Comparison of ENCODE assay signal across 2 cellular contexts in the genomic region with DNA sequence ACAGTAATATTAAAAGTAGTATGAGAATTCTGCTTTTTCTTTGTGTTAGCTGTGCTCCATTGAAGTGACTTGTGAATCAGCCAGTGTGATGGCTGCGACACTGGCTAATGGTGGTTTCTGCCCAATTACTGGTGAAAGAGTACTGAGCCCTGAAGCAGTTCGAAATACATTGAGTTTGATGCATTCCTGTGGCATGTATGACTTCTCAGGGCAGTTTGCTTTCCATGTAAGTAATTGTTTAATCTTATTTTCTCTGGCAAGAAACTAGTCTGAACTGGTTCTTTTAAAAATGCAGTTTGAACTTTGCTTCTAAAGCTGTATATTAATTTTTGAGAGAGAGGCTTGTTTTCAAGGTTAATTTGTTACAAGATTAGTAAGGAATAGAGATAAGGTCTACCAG.
TF ChIP-seq lines count a peak whose summit lies in the region.

No MANE protein-coding gene starts in this region.

TF ChIP-seq in GM23338, 12 proteins besides CTCF, POLR2A, EP300 and RAD21:
- TF ChIP-seq, protein P1, sequence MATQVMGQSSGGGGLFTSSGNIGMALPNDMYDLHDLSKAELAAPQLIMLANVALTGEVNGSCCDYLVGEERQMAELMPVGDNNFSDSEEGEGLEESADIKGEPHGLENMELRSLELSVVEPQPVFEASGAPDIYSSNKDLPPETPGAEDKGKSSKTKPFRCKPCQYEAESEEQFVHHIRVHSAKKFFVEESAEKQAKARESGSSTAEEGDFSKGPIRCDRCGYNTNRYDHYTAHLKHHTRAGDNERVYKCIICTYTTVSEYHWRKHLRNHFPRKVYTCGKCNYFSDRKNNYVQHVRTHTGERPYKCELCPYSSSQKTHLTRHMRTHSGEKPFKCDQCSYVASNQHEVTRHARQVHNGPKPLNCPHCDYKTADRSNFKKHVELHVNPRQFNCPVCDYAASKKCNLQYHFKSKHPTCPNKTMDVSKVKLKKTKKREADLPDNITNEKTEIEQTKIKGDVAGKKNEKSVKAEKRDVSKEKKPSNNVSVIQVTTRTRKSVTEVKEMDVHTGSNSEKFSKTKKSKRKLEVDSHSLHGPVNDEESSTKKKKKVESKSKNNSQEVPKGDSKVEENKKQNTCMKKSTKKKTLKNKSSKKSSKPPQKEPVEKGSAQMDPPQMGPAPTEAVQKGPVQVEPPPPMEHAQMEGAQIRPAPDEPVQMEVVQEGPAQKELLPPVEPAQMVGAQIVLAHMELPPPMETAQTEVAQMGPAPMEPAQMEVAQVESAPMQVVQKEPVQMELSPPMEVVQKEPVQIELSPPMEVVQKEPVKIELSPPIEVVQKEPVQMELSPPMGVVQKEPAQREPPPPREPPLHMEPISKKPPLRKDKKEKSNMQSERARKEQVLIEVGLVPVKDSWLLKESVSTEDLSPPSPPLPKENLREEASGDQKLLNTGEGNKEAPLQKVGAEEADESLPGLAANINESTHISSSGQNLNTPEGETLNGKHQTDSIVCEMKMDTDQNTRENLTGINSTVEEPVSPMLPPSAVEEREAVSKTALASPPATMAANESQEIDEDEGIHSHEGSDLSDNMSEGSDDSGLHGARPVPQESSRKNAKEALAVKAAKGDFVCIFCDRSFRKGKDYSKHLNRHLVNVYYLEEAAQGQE (IDR thresholded peaks at IDR 0.05; ENCODE audit: unreplicated experiment), result no peak
- TF ChIP-seq JUNB (IDR thresholded peaks at IDR 0.05; ENCODE audit: unreplicated experiment) (no peak), EZH2 (IDR thresholded peaks at IDR 0.05; ENCODE audit: low read depth, unreplicated experiment) (no peak), EZH2phosphoT487 (IDR thresholded peaks at IDR 0.05; ENCODE audit: unreplicated experiment) (no peak), NANOG (IDR thresholded peaks at IDR 0.05; ENCODE audit: borderline replicate concordance) (no peak), ZNF331 (CRISPR knock-in tag; IDR thresholded peaks at IDR 0.05; ENCODE audit: low read depth) (no peak), STAT1 (IDR thresholded peaks at IDR 0.05; ENCODE audit: unreplicated experiment) (no peak), ZNF114 (CRISPR knock-in tag; IDR thresholded peaks at IDR 0.05) (no peak), CREB1 (CRISPR knock-in tag; IDR thresholded peaks at IDR 0.05; ENCODE audit: low read depth) (no peak), POLR2AphosphoS5 (IDR thresholded peaks at IDR 0.05; ENCODE audit: low read depth) (no peak)
- TF ChIP-seq, protein P2, sequence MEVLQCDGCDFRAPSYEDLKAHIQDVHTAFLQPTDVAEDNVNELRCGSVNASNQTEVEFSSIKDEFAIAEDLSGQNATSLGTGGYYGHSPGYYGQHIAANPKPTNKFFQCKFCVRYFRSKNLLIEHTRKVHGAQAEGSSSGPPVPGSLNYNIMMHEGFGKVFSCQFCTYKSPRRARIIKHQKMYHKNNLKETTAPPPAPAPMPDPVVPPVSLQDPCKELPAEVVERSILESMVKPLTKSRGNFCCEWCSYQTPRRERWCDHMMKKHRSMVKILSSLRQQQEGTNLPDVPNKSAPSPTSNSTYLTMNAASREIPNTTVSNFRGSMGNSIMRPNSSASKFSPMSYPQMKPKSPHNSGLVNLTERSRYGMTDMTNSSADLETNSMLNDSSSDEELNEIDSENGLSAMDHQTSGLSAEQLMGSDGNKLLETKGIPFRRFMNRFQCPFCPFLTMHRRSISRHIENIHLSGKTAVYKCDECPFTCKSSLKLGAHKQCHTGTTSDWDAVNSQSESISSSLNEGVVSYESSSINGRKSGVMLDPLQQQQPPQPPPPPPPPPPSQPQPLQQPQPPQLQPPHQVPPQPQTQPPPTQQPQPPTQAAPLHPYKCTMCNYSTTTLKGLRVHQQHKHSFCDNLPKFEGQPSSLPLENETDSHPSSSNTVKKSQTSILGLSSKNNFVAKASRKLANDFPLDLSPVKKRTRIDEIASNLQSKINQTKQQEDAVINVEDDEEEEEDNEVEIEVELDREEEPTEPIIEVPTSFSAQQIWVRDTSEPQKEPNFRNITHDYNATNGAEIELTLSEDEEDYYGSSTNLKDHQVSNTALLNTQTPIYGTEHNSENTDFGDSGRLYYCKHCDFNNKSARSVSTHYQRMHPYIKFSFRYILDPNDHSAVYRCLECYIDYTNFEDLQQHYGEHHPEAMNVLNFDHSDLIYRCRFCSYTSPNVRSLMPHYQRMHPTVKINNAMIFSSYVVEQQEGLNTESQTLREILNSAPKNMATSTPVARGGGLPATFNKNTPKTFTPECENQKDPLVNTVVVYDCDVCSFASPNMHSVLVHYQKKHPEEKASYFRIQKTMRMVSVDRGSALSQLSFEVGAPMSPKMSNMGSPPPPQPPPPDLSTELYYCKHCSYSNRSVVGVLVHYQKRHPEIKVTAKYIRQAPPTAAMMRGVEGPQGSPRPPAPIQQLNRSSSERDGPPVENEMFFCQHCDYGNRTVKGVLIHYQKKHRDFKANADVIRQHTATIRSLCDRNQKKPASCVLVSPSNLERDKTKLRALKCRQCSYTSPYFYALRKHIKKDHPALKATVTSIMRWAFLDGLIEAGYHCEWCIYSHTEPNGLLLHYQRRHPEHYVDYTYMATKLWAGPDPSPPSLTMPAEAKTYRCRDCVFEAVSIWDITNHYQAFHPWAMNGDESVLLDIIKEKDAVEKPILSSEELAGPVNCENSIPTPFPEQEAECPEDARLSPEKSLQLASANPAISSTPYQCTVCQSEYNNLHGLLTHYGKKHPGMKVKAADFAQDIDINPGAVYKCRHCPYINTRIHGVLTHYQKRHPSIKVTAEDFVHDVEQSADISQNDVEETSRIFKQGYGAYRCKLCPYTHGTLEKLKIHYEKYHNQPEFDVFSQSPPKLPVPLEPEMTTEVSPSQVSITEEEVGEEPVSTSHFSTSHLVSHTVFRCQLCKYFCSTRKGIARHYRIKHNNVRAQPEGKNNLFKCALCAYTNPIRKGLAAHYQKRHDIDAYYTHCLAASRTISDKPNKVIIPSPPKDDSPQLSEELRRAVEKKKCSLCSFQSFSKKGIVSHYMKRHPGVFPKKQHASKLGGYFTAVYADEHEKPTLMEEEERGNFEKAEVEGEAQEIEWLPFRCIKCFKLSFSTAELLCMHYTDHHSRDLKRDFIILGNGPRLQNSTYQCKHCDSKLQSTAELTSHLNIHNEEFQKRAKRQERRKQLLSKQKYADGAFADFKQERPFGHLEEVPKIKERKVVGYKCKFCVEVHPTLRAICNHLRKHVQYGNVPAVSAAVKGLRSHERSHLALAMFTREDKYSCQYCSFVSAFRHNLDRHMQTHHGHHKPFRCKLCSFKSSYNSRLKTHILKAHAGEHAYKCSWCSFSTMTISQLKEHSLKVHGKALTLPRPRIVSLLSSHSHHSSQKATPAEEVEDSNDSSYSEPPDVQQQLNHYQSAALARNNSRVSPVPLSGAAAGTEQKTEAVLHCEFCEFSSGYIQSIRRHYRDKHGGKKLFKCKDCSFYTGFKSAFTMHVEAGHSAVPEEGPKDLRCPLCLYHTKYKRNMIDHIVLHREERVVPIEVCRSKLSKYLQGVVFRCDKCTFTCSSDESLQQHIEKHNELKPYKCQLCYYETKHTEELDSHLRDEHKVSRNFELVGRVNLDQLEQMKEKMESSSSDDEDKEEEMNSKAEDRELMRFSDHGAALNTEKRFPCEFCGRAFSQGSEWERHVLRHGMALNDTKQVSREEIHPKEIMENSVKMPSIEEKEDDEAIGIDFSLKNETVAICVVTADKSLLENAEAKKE (CRISPR knock-in tag; IDR thresholded peaks at IDR 0.05), result no peak

TF ChIP-seq in WTC11, 78 proteins besides CTCF, POLR2A, EP300 and RAD21 (continued from another document):
- TF ChIP-seq, protein P3, sequence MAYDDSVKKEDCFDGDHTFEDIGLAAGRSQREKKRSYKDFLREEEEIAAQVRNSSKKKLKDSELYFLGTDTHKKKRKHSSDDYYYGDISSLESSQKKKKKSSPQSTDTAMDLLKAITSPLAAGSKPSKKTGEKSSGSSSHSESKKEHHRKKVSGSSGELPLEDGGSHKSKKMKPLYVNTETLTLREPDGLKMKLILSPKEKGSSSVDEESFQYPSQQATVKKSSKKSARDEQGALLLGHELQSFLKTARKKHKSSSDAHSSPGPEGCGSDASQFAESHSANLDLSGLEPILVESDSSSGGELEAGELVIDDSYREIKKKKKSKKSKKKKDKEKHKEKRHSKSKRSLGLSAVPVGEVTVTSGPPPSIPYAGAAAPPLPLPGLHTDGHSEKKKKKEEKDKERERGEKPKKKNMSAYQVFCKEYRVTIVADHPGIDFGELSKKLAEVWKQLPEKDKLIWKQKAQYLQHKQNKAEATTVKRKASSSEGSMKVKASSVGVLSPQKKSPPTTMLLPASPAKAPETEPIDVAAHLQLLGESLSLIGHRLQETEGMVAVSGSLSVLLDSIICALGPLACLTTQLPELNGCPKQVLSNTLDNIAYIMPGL (CRISPR knock-in tag; IDR thresholded peaks at IDR 0.05), result no peak
- TF ChIP-seq ZNF232 (CRISPR knock-in tag; IDR thresholded peaks at IDR 0.05), result no peak
- TF ChIP-seq, protein P4, sequence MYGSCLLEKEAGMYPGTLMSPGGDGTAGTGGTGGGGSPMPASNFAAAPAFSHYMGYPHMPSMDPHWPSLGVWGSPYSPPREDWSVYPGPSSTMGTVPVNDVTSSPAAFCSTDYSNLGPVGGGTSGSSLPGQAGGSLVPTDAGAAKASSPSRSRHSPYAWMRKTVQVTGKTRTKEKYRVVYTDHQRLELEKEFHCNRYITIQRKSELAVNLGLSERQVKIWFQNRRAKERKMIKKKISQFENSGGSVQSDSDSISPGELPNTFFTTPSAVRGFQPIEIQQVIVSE (CRISPR knock-in tag; IDR thresholded peaks at IDR 0.05; ENCODE audit: borderline replicate concordance), result no peak
- TF ChIP-seq, protein P5, sequence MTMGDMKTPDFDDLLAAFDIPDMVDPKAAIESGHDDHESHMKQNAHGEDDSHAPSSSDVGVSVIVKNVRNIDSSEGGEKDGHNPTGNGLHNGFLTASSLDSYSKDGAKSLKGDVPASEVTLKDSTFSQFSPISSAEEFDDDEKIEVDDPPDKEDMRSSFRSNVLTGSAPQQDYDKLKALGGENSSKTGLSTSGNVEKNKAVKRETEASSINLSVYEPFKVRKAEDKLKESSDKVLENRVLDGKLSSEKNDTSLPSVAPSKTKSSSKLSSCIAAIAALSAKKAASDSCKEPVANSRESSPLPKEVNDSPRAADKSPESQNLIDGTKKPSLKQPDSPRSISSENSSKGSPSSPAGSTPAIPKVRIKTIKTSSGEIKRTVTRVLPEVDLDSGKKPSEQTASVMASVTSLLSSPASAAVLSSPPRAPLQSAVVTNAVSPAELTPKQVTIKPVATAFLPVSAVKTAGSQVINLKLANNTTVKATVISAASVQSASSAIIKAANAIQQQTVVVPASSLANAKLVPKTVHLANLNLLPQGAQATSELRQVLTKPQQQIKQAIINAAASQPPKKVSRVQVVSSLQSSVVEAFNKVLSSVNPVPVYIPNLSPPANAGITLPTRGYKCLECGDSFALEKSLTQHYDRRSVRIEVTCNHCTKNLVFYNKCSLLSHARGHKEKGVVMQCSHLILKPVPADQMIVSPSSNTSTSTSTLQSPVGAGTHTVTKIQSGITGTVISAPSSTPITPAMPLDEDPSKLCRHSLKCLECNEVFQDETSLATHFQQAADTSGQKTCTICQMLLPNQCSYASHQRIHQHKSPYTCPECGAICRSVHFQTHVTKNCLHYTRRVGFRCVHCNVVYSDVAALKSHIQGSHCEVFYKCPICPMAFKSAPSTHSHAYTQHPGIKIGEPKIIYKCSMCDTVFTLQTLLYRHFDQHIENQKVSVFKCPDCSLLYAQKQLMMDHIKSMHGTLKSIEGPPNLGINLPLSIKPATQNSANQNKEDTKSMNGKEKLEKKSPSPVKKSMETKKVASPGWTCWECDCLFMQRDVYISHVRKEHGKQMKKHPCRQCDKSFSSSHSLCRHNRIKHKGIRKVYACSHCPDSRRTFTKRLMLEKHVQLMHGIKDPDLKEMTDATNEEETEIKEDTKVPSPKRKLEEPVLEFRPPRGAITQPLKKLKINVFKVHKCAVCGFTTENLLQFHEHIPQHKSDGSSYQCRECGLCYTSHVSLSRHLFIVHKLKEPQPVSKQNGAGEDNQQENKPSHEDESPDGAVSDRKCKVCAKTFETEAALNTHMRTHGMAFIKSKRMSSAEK (CRISPR knock-in tag; IDR thresholded peaks at IDR 0.05; ENCODE audit: borderline replicate concordance), result no peak
- TF ChIP-seq, protein P6, sequence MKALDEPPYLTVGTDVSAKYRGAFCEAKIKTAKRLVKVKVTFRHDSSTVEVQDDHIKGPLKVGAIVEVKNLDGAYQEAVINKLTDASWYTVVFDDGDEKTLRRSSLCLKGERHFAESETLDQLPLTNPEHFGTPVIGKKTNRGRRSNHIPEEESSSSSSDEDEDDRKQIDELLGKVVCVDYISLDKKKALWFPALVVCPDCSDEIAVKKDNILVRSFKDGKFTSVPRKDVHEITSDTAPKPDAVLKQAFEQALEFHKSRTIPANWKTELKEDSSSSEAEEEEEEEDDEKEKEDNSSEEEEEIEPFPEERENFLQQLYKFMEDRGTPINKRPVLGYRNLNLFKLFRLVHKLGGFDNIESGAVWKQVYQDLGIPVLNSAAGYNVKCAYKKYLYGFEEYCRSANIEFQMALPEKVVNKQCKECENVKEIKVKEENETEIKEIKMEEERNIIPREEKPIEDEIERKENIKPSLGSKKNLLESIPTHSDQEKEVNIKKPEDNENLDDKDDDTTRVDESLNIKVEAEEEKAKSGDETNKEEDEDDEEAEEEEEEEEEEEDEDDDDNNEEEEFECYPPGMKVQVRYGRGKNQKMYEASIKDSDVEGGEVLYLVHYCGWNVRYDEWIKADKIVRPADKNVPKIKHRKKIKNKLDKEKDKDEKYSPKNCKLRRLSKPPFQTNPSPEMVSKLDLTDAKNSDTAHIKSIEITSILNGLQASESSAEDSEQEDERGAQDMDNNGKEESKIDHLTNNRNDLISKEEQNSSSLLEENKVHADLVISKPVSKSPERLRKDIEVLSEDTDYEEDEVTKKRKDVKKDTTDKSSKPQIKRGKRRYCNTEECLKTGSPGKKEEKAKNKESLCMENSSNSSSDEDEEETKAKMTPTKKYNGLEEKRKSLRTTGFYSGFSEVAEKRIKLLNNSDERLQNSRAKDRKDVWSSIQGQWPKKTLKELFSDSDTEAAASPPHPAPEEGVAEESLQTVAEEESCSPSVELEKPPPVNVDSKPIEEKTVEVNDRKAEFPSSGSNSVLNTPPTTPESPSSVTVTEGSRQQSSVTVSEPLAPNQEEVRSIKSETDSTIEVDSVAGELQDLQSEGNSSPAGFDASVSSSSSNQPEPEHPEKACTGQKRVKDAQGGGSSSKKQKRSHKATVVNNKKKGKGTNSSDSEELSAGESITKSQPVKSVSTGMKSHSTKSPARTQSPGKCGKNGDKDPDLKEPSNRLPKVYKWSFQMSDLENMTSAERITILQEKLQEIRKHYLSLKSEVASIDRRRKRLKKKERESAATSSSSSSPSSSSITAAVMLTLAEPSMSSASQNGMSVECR (CRISPR knock-in tag; IDR thresholded peaks at IDR 0.05; ENCODE audit: borderline replicate concordance), result no peak
- TF ChIP-seq ZNF121 (CRISPR knock-in tag; IDR thresholded peaks at IDR 0.05), result no peak
- TF ChIP-seq JAZF1 (CRISPR knock-in tag; IDR thresholded peaks at IDR 0.05), result no peak
- no peak for TF ChIP-seq ZNF423 (CRISPR knock-in tag; IDR thresholded peaks at IDR 0.05)
- no peak for TF ChIP-seq ZNF219 (CRISPR knock-in tag; IDR thresholded peaks at IDR 0.05; ENCODE audit: borderline replicate concordance)
